In the genomic region with DNA sequence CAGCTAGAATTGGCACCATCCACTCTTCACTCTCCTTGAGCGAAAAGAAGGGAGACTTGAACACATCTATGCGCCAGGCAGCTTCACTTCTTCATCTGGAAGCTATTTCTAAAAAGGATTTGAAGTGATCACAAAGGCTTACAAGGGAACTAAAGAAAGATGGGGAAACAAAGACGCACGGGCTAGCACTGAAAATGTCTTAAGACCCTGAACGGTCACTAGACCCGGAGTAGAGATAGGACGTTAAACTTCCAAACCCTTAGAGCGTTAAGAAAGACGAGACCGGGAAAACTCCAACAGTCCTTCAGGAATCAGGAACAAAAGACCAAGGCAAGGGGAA, we compare ENCODE assay signal across 8 cellular contexts. TPM values are rescaled to one million over a fixed set of nuclear protein-coding genes. Genes with fewer than 3 reads are reported as not detected.
DNase-seq lines count a peak whose midpoint lies in the region; ATAC-seq, FAIRE-seq and TF ChIP-seq lines count a peak whose summit lies in the region.

No MANE protein-coding gene starts in this region.

- ATAC-seq in WTC11 (no peak; the same call in 1 of the 2 replicates), thoracic aorta (ENCODE audit: insufficient number of reproducible peaks, low FRiP score, low read depth) (no peak)

- H3K4me3 ChIP-seq in kidney (ENCODE audit: low read length in 2 of 2): peak overlapping the region; percentile 25 to 36
- H3K4me3 ChIP-seq in thoracic aorta: peak overlapping the region; percentile 70

- no peak overlapping the region for H3K27ac ChIP-seq in kidney (ENCODE audit: low read depth in 2 of 2, low read length in 2 of 2)
- H3K27ac ChIP-seq in thoracic aorta: no peak overlapping the region

- TF ChIP-seq CTCF in WTC11 (IDR thresholded peaks at IDR 0.05) (no peak; the same call in 1 of the 2 replicates), kidney (IDR thresholded peaks at IDR 0.05; ENCODE audit: borderline replicate concordance, extremely low read depth, insufficient read depth) (no peak), thoracic aorta (IDR thresholded peaks at IDR 0.05) (no peak)

- H3K4me1 Mint-ChIP-seq in activated T-cell treated with anti-CD3 and anti-CD28 coated beads, Interleukin-2, amount 50 U/mL, for 24 hours (ENCODE audit: low read depth): peaks cover 9% of the 10 kb centered on the region
- H3K4me1 Mint-ChIP-seq in WTC11: peaks cover 35% of the 10 kb centered on the region

- no peaks in the 10 kb centered on the region for H3K9me3 Mint-ChIP-seq in activated T-cell treated with anti-CD3 and anti-CD28 coated beads, Interleukin-2, amount 50 U/mL, for 24 hours
- H3K9me3 Mint-ChIP-seq in WTC11: peaks cover 9% of the 10 kb centered on the region

- POLR2A ChIA-PET in WTC11 (lab: Charles Lee): interaction anchor here (1.0 to 1.9 kb wide), 6 partner anchors 11 to 168 kb away, joined by 3 to 15 read pairs (median 6); no protein-coding TSS in a partner anchor

- DNase-seq in activated T-cell treated with anti-CD3 and anti-CD28 coated beads, Interleukin-2, amount 50 U/mL, for 24 hours: no peak
- DNase-seq in activated T-cell treated with anti-CD3 and anti-CD28 coated beads for 4 hours (no peak), WTC11 (ENCODE audit: low spot score) (no peak), kidney (no peak), thoracic aorta (ENCODE audit: low spot score) (no peak), erythroblast (lab: John Stamatoyannopoulos, UW) (no peak), G401 (ENCODE audit: low spot score) (no peak), HUDEP-2 (lab: John Stamatoyannopoulos, UW; ENCODE audit: unreplicated experiment in 76 of 76) (no peak)

- no peaks in the 10 kb centered on the region for H3K36me3 Mint-ChIP-seq in activated T-cell treated with anti-CD3 and anti-CD28 coated beads, Interleukin-2, amount 50 U/mL, for 24 hours (ENCODE audit: low read depth)
- H3K36me3 Mint-ChIP-seq in WTC11: no peaks in the 10 kb centered on the region; the same call in none of the 2 replicates

- CTCF ChIA-PET in WTC11 (lab: Charles Lee): interaction anchor here (0.9 to 5.6 kb wide), 37 partner anchors 8 to 294 kb away, joined by 3 to 104 read pairs (median 6); a partner anchor contains a TSS

- peak overlapping the region; percentile 67 for H3K4me3 Mint-ChIP-seq in activated T-cell treated with anti-CD3 and anti-CD28 coated beads, Interleukin-2, amount 50 U/mL, for 24 hours
- peak overlapping the region; percentile 71 for H3K4me3 Mint-ChIP-seq in WTC11

- H3K9me3 ChIP-seq in kidney (ENCODE audit: control insufficient read depth in 1 of 2, low read length in 2 of 2) (no peaks in the 10 kb centered on the region), thoracic aorta (no peaks in the 10 kb centered on the region)

- no peaks in the 10 kb centered on the region for H3K36me3 ChIP-seq in kidney (ENCODE audit: control insufficient read depth in 1 of 2, insufficient read depth in 2 of 2, low read length in 2 of 2)
- H3K36me3 ChIP-seq in thoracic aorta: no peaks in the 10 kb centered on the region

- no peak for FAIRE-seq in kidney (lab: Jason Lieb, UNC)

- H3K27me3 Mint-ChIP-seq in activated T-cell treated with anti-CD3 and anti-CD28 coated beads, Interleukin-2, amount 50 U/mL, for 24 hours: peaks cover 68% of the 10 kb centered on the region
- peaks cover 54% of the 10 kb centered on the region for H3K27me3 Mint-ChIP-seq in WTC11 (ENCODE audit: low read depth)

- no peak for TF ChIP-seq POLR2A in erythroblast (IDR thresholded peaks at IDR 0.05; ENCODE audit: low read length)

- no peak overlapping the region for H3K27ac Mint-ChIP-seq in activated T-cell treated with anti-CD3 and anti-CD28 coated beads, Interleukin-2, amount 50 U/mL, for 24 hours
- H3K27ac Mint-ChIP-seq in WTC11: no peak overlapping the region

- in situ Hi-C loops in G401 (cut with HindIII; ENCODE audit: low sequenced_read_pairs): no loop called here

- H3K27me3 ChIP-seq in thoracic aorta (replicated peaks; ENCODE audit: insufficient read depth): no peaks in the 10 kb centered on the region

- H3K4me1 ChIP-seq in kidney (ENCODE audit: control insufficient read depth in 1 of 2, insufficient read depth in 1 of 2, low read depth in 1 of 2, low read length in 2 of 2) (peaks cover 0 to 4% of the 10 kb centered on the region in 2 donors), thoracic aorta (ENCODE audit: control insufficient read depth in 1 of 2, low read depth in 2 of 2) (peaks cover 8 to 12% of the 10 kb centered on the region in 2 donors)

- intact Hi-C loops in kidney (cut with DNase I): no loop called here

- no peak overlapping the region for H3K9ac ChIP-seq in kidney (ENCODE audit: low read length in 2 of 2)

TF ChIP-seq in WTC11, 78 proteins besides CTCF, POLR2A, EP300 and RAD21:
- TF ChIP-seq, protein P1, sequence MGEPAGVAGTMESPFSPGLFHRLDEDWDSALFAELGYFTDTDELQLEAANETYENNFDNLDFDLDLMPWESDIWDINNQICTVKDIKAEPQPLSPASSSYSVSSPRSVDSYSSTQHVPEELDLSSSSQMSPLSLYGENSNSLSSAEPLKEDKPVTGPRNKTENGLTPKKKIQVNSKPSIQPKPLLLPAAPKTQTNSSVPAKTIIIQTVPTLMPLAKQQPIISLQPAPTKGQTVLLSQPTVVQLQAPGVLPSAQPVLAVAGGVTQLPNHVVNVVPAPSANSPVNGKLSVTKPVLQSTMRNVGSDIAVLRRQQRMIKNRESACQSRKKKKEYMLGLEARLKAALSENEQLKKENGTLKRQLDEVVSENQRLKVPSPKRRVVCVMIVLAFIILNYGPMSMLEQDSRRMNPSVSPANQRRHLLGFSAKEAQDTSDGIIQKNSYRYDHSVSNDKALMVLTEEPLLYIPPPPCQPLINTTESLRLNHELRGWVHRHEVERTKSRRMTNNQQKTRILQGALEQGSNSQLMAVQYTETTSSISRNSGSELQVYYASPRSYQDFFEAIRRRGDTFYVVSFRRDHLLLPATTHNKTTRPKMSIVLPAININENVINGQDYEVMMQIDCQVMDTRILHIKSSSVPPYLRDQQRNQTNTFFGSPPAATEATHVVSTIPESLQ (CRISPR knock-in tag; IDR thresholded peaks at IDR 0.05): no peak
- TF ChIP-seq, protein P2, sequence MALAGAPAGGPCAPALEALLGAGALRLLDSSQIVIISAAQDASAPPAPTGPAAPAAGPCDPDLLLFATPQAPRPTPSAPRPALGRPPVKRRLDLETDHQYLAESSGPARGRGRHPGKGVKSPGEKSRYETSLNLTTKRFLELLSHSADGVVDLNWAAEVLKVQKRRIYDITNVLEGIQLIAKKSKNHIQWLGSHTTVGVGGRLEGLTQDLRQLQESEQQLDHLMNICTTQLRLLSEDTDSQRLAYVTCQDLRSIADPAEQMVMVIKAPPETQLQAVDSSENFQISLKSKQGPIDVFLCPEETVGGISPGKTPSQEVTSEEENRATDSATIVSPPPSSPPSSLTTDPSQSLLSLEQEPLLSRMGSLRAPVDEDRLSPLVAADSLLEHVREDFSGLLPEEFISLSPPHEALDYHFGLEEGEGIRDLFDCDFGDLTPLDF (CRISPR knock-in tag; IDR thresholded peaks at IDR 0.05): no peak
- TF ChIP-seq, protein P3, sequence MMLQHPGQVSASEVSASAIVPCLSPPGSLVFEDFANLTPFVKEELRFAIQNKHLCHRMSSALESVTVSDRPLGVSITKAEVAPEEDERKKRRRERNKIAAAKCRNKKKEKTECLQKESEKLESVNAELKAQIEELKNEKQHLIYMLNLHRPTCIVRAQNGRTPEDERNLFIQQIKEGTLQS (CRISPR knock-in tag; conservative IDR thresholded peaks at IDR 0.05): no peak
- TF ChIP-seq, protein P4, sequence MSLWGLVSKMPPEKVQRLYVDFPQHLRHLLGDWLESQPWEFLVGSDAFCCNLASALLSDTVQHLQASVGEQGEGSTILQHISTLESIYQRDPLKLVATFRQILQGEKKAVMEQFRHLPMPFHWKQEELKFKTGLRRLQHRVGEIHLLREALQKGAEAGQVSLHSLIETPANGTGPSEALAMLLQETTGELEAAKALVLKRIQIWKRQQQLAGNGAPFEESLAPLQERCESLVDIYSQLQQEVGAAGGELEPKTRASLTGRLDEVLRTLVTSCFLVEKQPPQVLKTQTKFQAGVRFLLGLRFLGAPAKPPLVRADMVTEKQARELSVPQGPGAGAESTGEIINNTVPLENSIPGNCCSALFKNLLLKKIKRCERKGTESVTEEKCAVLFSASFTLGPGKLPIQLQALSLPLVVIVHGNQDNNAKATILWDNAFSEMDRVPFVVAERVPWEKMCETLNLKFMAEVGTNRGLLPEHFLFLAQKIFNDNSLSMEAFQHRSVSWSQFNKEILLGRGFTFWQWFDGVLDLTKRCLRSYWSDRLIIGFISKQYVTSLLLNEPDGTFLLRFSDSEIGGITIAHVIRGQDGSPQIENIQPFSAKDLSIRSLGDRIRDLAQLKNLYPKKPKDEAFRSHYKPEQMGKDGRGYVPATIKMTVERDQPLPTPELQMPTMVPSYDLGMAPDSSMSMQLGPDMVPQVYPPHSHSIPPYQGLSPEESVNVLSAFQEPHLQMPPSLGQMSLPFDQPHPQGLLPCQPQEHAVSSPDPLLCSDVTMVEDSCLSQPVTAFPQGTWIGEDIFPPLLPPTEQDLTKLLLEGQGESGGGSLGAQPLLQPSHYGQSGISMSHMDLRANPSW (CRISPR knock-in tag; conservative IDR thresholded peaks at IDR 0.05; ENCODE audit: low read depth): no peak
- TF ChIP-seq ATF1 (CRISPR knock-in tag; IDR thresholded peaks at IDR 0.05): no peak
- TF ChIP-seq FOXP1 (CRISPR knock-in tag; IDR thresholded peaks at IDR 0.05; ENCODE audit: borderline replicate concordance): no peak
- no peak for TF ChIP-seq MYBL2 (CRISPR knock-in tag; IDR thresholded peaks at IDR 0.05)
- TF ChIP-seq TEAD1 (CRISPR knock-in tag; IDR thresholded peaks at IDR 0.05): no peak

RNA-seq across cellular contexts. Expression of a gene that starts 47.5 kb away (rescaled TPM):
- total RNA-seq in WTC11 (2021): 5.3 to 11.4 TPM (median 6.3 TPM) in 3 replicates
- 1.4 TPM for total RNA-seq in kidney
- 3.8 TPM for polyA plus RNA-seq in kidney (ENCODE audit: insufficient read depth, low read depth, low replicate concordance)
- 1 to 10 TPM; 2.8 to 5.0 TPM for total RNA-seq in thoracic aorta
- total RNA-seq in G401 (2014; rRNA removed; shearing (Covaris generic)): 2.8 and 3.9 TPM in 2 replicates
